ENCODE assay signal across 20 cellular contexts in genomic region chr5:53997736-53998627, GRCh38.
DNase-seq lines count a peak whose midpoint lies in the region; ATAC-seq and TF ChIP-seq lines count a peak whose summit lies in the region.
"Had no signal": no experiment of that assay in that cellular context is flagged by ENCODE, and none has a peak within 500 bp of the region (broad histone marks: within the 10 kb centered on the region; RNA-seq: fewer than 3 reads in every experiment).

No MANE protein-coding gene starts in this region.

- H3K4me2 ChIP-seq in H9 (ENCODE audit: insufficient read depth, insufficient read length, low read length) = no peak overlapping the region
- H3K4me2 ChIP-seq: A549 had no signal

- peak overlapping the region; percentile 2 to 84 (median 5); a peak in 4 of 7 replicates for H3K27ac Mint-ChIP-seq in H9

- no peak overlapping the region for H3T11ph ChIP-seq in H9 (ENCODE audit: low read length)

- no peak overlapping the region for H2BK15ac ChIP-seq in H9 (ENCODE audit: low read depth, low read length)

- H4K20me1 ChIP-seq in H9 (ENCODE audit: control insufficient read depth, insufficient read depth, insufficient read length) = no peaks in the 10 kb centered on the region

- WGBS in H9 (ENCODE audit: extremely low coverage, insufficient read length, low lambda C conversion rate) = no CpG with 5 or more reads among the region's 5 CpGs

- no peaks in the 10 kb centered on the region for H3K27me3 Mint-ChIP-seq in H9 (ENCODE audit: low read depth)

- no peak overlapping the region for H3K4ac ChIP-seq in H9 (ENCODE audit: low read depth, low read length)

- no peaks in the 10 kb centered on the region for H3K79me1 ChIP-seq in H9 (ENCODE audit: insufficient read depth, low read depth, low read length, poor library complexity, severe bottlenecking)

- no peak overlapping the region for H3K23ac ChIP-seq in H9 (ENCODE audit: insufficient read length, low read depth, low read length)

- ATAC-seq in GM21825 (IDR thresholded peaks at IDR 0.05; ENCODE audit: unreplicated experiment) = no peak
- ATAC-seq: A549, GM12878, Right ventricle myocardium inferior had no signal

- no peak overlapping the region for H4K8ac ChIP-seq in H9 (replicated peaks; ENCODE audit: insufficient read length, low read depth, low read length)

- TF ChIP-seq CTCF in H9 (conservative IDR thresholded peaks at IDR 0.05) = no peak

- H3K9me3 Mint-ChIP-seq in H9 = no peaks in the 10 kb centered on the region

- H2BK120ac ChIP-seq in H9 (ENCODE audit: low read depth, low read length, poor library complexity, severe bottlenecking) = no peak overlapping the region

- H3K56ac ChIP-seq in H9 (ENCODE audit: insufficient read length, low read depth, low read length) = no peak overlapping the region

- H3K23me2 ChIP-seq in H9 (ENCODE audit: insufficient read length, low read depth, low read length, poor library complexity, severe bottlenecking) = no peaks in the 10 kb centered on the region

- no peaks in the 10 kb centered on the region for H3K27me3 ChIP-seq in H9 (ENCODE audit: insufficient read depth, low read length)
- H3K27me3 ChIP-seq: BE2C, SJSA1 had no signal

- peaks cover 0 to 5% (median 0%) of the 10 kb centered on the region in 3 experiments; a peak in 2 of 7 replicates for H3K36me3 Mint-ChIP-seq in H9 (ENCODE audit: insufficient read depth in 1 of 3, low read depth in 3 of 3)

- H3K9me3 ChIP-seq in H9 (ENCODE audit: control insufficient read depth, low read depth, low read length) = no peaks in the 10 kb centered on the region
- H3K9me3 ChIP-seq: A549, BE2C, SJSA1 had no signal

- no peak overlapping the region for H2BK12ac ChIP-seq in H9 (ENCODE audit: insufficient read length, low read depth, low read length)

- H3K4me3 Mint-ChIP-seq in H9 = no peak overlapping the region

- H4K91ac ChIP-seq in H9 (ENCODE audit: insufficient read length, low read depth, low read length) = no peak overlapping the region

- H3K27ac ChIP-seq in H9 (ENCODE audit: insufficient read length, low read depth, low read length) = no peak overlapping the region
- H3K27ac ChIP-seq: A549, SJSA1 had no signal

- H2BK5ac ChIP-seq in H9 (ENCODE audit: insufficient read length, low read length) = no peak overlapping the region

- no peak overlapping the region for H2AK5ac ChIP-seq in H9 (ENCODE audit: insufficient read length, low read length)

- no peak overlapping the region for H2AFZ ChIP-seq in H9 (ENCODE audit: low read length)

- no peak for DNase-seq in H9
- DNase-seq in astrocyte of the hippocampus (ENCODE audit: low read depth, low spot score) = peak; percentile 4
- peak; percentile 30 for DNase-seq in iPS-NIHi11 (ENCODE audit: low spot score)
- peak; percentile 14 for DNase-seq in retina
- no peak for DNase-seq in ureter (ENCODE audit: low spot score)
- no peak for DNase-seq in NCI-H2171 (lab: John Stamatoyannopoulos, UW)
- DNase-seq in Ammon's horn (ENCODE audit: low spot score) = no peak
- DNase-seq: BE2C, DMS79, Kasumi-1, NCI-H1417, NCI-H1694 treated with DMSO at 0.1 percent for 48 hours, NCI-H2081 treated with DMSO at 0.1 percent for 48 hours, NCI-H446, NCI-H526 treated with DMSO at 0.1 percent for 48 hours had no signal

- H3K9ac ChIP-seq in H9 (ENCODE audit: extremely low read depth, insufficient read length, low read length) = no peak overlapping the region

- H3K18ac ChIP-seq in H9 (ENCODE audit: insufficient read length, low read depth, low read length) = no peak overlapping the region

- H4K5ac ChIP-seq in H9 (ENCODE audit: insufficient read length, low read depth, low read length) = no peak overlapping the region

- peaks cover 47 to 54% of the 10 kb centered on the region in 2 experiments for H3K4me1 Mint-ChIP-seq in H9

- H3K14ac ChIP-seq in H9 (ENCODE audit: insufficient read depth, low read length) = no peak overlapping the region

- peaks cover 12% of the 10 kb centered on the region for H3K4me1 ChIP-seq in H9 (ENCODE audit: insufficient read depth, low read length)
- H3K4me1 ChIP-seq: BE2C, SJSA1 had no signal

- no peak overlapping the region for H2BK20ac ChIP-seq in H9 (ENCODE audit: low read depth, low read length, poor library complexity, severe bottlenecking)

- no peaks in the 10 kb centered on the region for H3K79me2 ChIP-seq in H9 (ENCODE audit: insufficient read depth, low read length)

Comparison
In these comparisons a context has a peak if more than half of its experiments do, and no peak if none do; other contexts are left out.
1. DNase-seq: peak in astrocyte of the hippocampus (single experiment), iPS-NIHi11 (single experiment) and retina (single experiment); none in H9 (single experiment), ureter (single experiment), NCI-H2171 (single experiment) and Ammon's horn (single experiment).